In genomic region chrX:129637217-129638109, GRCh38 we compare ENCODE assay signal across 8 cellular contexts. TPM values are rescaled to one million over a fixed set of nuclear protein-coding genes. Genes with fewer than 3 reads are reported as not detected.
A peak's percentile ranks its signal among the peaks of the same experiment; 100 is the strongest.
DNase-seq lines count a peak whose midpoint lies in the region; ATAC-seq, FAIRE-seq and TF ChIP-seq lines count a peak whose summit lies in the region.

No MANE protein-coding gene starts in this region.

- WGBS in thyroid gland, 2 donors, result 30 to 31% methylated on average over 4 to 13 of the region's 13 CpGs

- H3K27me3 ChIP-seq in foreskin keratinocyte, result no peaks in the 10 kb centered on the region
- H3K27me3 ChIP-seq in thyroid gland, result no peaks in the 10 kb centered on the region

- in situ Hi-C loops in ACHN (cut with HindIII; ENCODE audit: low pct_ligation_motif_present, low pct_unique_long_range_greater_than_20kb, low sequenced_read_pairs), result no loop called here

- H3K27ac ChIP-seq in foreskin keratinocyte (no peak overlapping the region), thyroid gland (no peak overlapping the region)

- no peak for TF ChIP-seq POLR2A in thyroid gland (IDR thresholded peaks at IDR 0.05)

- peak; percentile 80 for TF ChIP-seq CTCF in foreskin keratinocyte (conservative IDR thresholded peaks at IDR 0.05)
- peak; percentile 97 for TF ChIP-seq CTCF in osteocyte (IDR thresholded peaks at IDR 0.05)
- peak; percentile 62 to 89 (median 74) for TF ChIP-seq CTCF in thyroid gland (IDR thresholded peaks at IDR 0.05)

- no peak overlapping the region for H3K4me3 Mint-ChIP-seq in activated T-helper 2 cell treated with anti-CD3 and anti-CD28 coated beads, Interferon-gamma antibody, Interleukin-2, Interleukin-4, amounts not matched to agents 10 μg/mL and 5 μg/mL and 100 μg/mL, durations not matched to agents 14 hours and 24 hours and 36 hours (ENCODE audit: low read depth)
- no peak overlapping the region for H3K4me3 Mint-ChIP-seq in osteocyte (ENCODE audit: unreplicated experiment)

- H3K4me1 Mint-ChIP-seq in activated T-helper 2 cell treated with anti-CD3 and anti-CD28 coated beads, Interferon-gamma antibody, Interleukin-2, Interleukin-4, amounts not matched to agents 10 μg/mL and 5 μg/mL and 100 μg/mL, durations not matched to agents 14 hours and 24 hours and 36 hours (ENCODE audit: low read depth), result peaks cover 6% of the 10 kb centered on the region
- H3K4me1 Mint-ChIP-seq in osteocyte (ENCODE audit: unreplicated experiment), result no peaks in the 10 kb centered on the region

- intact Hi-C loops in activated T-helper 2 cell treated with anti-CD3 and anti-CD28 coated beads, Interferon-gamma antibody, Interleukin-2, Interleukin-4, amounts not matched to agents 10 μg/mL and 5 μg/mL and 100 μg/mL, durations not matched to agents 14 hours and 24 hours and 36 hours (cut with micrococcal nuclease), result loop anchor here (1.0 to 5.0 kb wide), 3 partner anchors 89 to 186 kb away; no protein-coding TSS in a partner anchor
- intact Hi-C loops in thyroid gland (cut with DNase I), result loop anchor here (5.0 kb wide), 1 partner anchor 90 kb away; no protein-coding TSS in a partner anchor

- H3K36me3 ChIP-seq in thyroid gland, result no peaks in the 10 kb centered on the region

- no peaks in the 10 kb centered on the region for H3K9me3 Mint-ChIP-seq in activated T-helper 2 cell treated with anti-CD3 and anti-CD28 coated beads, Interferon-gamma antibody, Interleukin-2, Interleukin-4, amounts not matched to agents 10 μg/mL and 5 μg/mL and 100 μg/mL, durations not matched to agents 14 hours and 24 hours and 36 hours
- no peaks in the 10 kb centered on the region for H3K9me3 Mint-ChIP-seq in osteocyte (ENCODE audit: unreplicated experiment)

- no peak overlapping the region for H3K27ac Mint-ChIP-seq in activated T-helper 2 cell treated with anti-CD3 and anti-CD28 coated beads, Interferon-gamma antibody, Interleukin-2, Interleukin-4, amounts not matched to agents 10 μg/mL and 5 μg/mL and 100 μg/mL, durations not matched to agents 14 hours and 24 hours and 36 hours
- H3K27ac Mint-ChIP-seq in osteocyte (ENCODE audit: unreplicated experiment), result no peak overlapping the region

- H3K4me1 ChIP-seq in foreskin keratinocyte (no peaks in the 10 kb centered on the region), thyroid gland (no peaks in the 10 kb centered on the region)

- FAIRE-seq in HTR-8/SVneo (lab: Jason Lieb, UNC), result no peak

- no peaks in the 10 kb centered on the region for H3K36me3 Mint-ChIP-seq in activated T-helper 2 cell treated with anti-CD3 and anti-CD28 coated beads, Interferon-gamma antibody, Interleukin-2, Interleukin-4, amounts not matched to agents 10 μg/mL and 5 μg/mL and 100 μg/mL, durations not matched to agents 14 hours and 24 hours and 36 hours (ENCODE audit: low read depth)
- H3K36me3 Mint-ChIP-seq in osteocyte (ENCODE audit: unreplicated experiment), result no peaks in the 10 kb centered on the region

- DNase-seq in ACHN, result peak; percentile 41
- DNase-seq in HTR-8/SVneo (ENCODE audit: insufficient read length, low spot score), result peak; percentile 24
- peak; percentile 52 for DNase-seq in RKO (ENCODE audit: low spot score)
- DNase-seq in activated T-helper 2 cell treated with anti-CD3 and anti-CD28 coated beads, Interferon-gamma antibody, Interleukin-2, Interleukin-4, amounts not matched to agents 10 μg/mL and 5 μg/mL and 100 μg/mL, durations not matched to agents 14 hours and 24 hours and 36 hours (ENCODE audit: low spot score), result peak; percentile 54
- DNase-seq in foreskin keratinocyte, result peak in 1 of 2 donors; percentile 56
- DNase-seq in osteocyte (ENCODE audit: extremely low spot score, unreplicated experiment), result peak; percentile 91
- peak; percentile 56 to 64 for DNase-seq in thyroid gland

- H3K4me3 ChIP-seq in thyroid gland (replicated peaks in 1 of 3), result no peak overlapping the region

- peaks cover 3% of the 10 kb centered on the region for H3K27me3 Mint-ChIP-seq in activated T-helper 2 cell treated with anti-CD3 and anti-CD28 coated beads, Interferon-gamma antibody, Interleukin-2, Interleukin-4, amounts not matched to agents 10 μg/mL and 5 μg/mL and 100 μg/mL, durations not matched to agents 14 hours and 24 hours and 36 hours (ENCODE audit: low read depth)
- no peaks in the 10 kb centered on the region for H3K27me3 Mint-ChIP-seq in osteocyte (ENCODE audit: unreplicated experiment)

- ATAC-seq in GM18502 (IDR thresholded peaks at IDR 0.05; ENCODE audit: poor library complexity, unreplicated experiment) (peak; percentile 67), foreskin keratinocyte (peak; percentile 42)

- no peaks in the 10 kb centered on the region for H3K9me3 ChIP-seq in thyroid gland

RNA-seq across cellular contexts. Expression of gene APLN, which starts 17.3 kb away (rescaled TPM):
- total RNA-seq in activated T-helper 2 cell treated with anti-CD3 and anti-CD28 coated beads, Interferon-gamma antibody, Interleukin-2, Interleukin-4, amounts not matched to agents 10 μg/mL and 5 μg/mL and 100 μg/mL, durations not matched to agents 14 hours and 24 hours and 36 hours, result 0.32 and 0.39 TPM in 2 replicates
- total RNA-seq in foreskin keratinocyte, result 1.6 and 8.2 TPM in 2 replicates
- 1.2 and 8.0 TPM in 2 replicates for polyA plus RNA-seq in foreskin keratinocyte
- total RNA-seq in osteocyte, result 0.38 and 0.39 TPM in 2 replicates
- under 1 TPM in 2 of 4 donors, not detected in 2; 0.20 to 0.22 TPM for total RNA-seq in thyroid gland
